1 cellular context compared by ENCODE assay signal in the genomic region with DNA sequence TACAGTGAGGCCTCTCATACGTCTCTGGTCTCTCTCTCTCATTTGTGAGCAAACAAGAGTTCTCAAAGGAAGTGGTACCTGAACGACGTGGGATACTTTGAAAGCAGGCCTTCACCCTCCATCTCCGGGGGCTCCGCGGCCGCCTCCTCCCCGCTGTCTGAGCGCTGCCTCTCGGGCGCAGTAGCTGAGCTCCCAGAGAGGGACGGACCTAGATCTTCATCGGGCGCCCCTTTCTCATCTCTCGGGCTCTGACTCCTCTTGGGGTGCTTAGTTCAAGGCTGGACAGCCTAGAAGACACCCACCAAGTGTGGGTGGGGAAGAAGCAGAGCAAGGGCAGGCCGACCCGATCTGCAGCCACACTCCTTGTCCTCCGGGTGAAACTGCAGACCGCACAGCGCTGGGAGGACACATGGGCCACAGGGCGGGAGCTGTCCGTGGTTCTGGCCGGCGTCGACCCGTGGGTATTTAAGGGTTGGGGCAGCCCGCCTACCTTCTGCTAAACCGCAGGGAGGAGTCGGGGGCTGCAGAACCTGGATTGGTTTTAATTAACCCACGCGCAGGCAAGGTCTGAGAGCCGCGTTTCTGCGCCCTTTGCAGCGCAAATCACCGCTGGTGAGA.
TF ChIP-seq lines count a peak whose summit lies in the region.

No MANE protein-coding gene starts in this region.

TF ChIP-seq in HepG2, 621 proteins besides CTCF, POLR2A, EP300 and RAD21 (continued from another document and continues in another):
- TF ChIP-seq, protein P1, sequence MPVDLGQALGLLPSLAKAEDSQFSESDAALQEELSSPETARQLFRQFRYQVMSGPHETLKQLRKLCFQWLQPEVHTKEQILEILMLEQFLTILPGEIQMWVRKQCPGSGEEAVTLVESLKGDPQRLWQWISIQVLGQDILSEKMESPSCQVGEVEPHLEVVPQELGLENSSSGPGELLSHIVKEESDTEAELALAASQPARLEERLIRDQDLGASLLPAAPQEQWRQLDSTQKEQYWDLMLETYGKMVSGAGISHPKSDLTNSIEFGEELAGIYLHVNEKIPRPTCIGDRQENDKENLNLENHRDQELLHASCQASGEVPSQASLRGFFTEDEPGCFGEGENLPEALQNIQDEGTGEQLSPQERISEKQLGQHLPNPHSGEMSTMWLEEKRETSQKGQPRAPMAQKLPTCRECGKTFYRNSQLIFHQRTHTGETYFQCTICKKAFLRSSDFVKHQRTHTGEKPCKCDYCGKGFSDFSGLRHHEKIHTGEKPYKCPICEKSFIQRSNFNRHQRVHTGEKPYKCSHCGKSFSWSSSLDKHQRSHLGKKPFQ (CRISPR knock-in tag; IDR thresholded peaks at IDR 0.05; ENCODE audit: insufficient replicate concordance), result peak; percentile 52
- TF ChIP-seq, protein P2, sequence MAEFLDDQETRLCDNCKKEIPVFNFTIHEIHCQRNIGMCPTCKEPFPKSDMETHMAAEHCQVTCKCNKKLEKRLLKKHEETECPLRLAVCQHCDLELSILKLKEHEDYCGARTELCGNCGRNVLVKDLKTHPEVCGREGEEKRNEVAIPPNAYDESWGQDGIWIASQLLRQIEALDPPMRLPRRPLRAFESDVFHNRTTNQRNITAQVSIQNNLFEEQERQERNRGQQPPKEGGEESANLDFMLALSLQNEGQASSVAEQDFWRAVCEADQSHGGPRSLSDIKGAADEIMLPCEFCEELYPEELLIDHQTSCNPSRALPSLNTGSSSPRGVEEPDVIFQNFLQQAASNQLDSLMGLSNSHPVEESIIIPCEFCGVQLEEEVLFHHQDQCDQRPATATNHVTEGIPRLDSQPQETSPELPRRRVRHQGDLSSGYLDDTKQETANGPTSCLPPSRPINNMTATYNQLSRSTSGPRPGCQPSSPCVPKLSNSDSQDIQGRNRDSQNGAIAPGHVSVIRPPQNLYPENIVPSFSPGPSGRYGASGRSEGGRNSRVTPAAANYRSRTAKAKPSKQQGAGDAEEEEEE (CRISPR knock-in tag; IDR thresholded peaks at IDR 0.05; ENCODE audit: borderline replicate concordance), result no peak
- no peak for TF ChIP-seq BRD4 (CRISPR knock-in tag; IDR thresholded peaks at IDR 0.05)
- no peak; the same call in 1 of the 2 replicates for TF ChIP-seq ZNF367 (CRISPR knock-in tag; IDR thresholded peaks at IDR 0.05; ENCODE audit: borderline replicate concordance)
- TF ChIP-seq ZNF678 (CRISPR knock-in tag; IDR thresholded peaks at IDR 0.05), result no peak
- TF ChIP-seq, protein P3, sequence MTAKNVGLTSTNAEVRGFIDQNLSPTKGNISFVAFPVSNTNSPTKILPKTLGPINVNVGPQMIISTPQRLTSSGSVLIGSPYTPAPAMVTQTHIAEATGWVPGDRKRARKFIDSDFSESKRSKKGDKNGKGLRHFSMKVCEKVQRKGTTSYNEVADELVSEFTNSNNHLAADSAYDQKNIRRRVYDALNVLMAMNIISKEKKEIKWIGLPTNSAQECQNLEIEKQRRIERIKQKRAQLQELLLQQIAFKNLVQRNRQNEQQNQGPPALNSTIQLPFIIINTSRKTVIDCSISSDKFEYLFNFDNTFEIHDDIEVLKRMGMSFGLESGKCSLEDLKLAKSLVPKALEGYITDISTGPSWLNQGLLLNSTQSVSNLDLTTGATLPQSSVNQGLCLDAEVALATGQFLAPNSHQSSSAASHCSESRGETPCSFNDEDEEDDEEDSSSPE (CRISPR knock-in tag; IDR thresholded peaks at IDR 0.05), result no peak
- TF ChIP-seq ZNF3 (CRISPR knock-in tag; IDR thresholded peaks at IDR 0.05), result no peak
- TF ChIP-seq NKX3-1 (CRISPR knock-in tag; IDR thresholded peaks at IDR 0.05), result peak; percentile 50; the same call in 1 of the 2 replicates
- TF ChIP-seq, protein P4, sequence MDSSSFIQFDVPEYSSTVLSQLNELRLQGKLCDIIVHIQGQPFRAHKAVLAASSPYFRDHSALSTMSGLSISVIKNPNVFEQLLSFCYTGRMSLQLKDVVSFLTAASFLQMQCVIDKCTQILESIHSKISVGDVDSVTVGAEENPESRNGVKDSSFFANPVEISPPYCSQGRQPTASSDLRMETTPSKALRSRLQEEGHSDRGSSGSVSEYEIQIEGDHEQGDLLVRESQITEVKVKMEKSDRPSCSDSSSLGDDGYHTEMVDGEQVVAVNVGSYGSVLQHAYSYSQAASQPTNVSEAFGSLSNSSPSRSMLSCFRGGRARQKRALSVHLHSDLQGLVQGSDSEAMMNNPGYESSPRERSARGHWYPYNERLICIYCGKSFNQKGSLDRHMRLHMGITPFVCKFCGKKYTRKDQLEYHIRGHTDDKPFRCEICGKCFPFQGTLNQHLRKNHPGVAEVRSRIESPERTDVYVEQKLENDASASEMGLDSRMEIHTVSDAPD (CRISPR knock-in tag; IDR thresholded peaks at IDR 0.05), result no peak
- TF ChIP-seq PHF21A (CRISPR knock-in tag; IDR thresholded peaks at IDR 0.05), result no peak
- TF ChIP-seq POGZ (CRISPR knock-in tag; IDR thresholded peaks at IDR 0.05), result no peak
- TF ChIP-seq, protein P5, sequence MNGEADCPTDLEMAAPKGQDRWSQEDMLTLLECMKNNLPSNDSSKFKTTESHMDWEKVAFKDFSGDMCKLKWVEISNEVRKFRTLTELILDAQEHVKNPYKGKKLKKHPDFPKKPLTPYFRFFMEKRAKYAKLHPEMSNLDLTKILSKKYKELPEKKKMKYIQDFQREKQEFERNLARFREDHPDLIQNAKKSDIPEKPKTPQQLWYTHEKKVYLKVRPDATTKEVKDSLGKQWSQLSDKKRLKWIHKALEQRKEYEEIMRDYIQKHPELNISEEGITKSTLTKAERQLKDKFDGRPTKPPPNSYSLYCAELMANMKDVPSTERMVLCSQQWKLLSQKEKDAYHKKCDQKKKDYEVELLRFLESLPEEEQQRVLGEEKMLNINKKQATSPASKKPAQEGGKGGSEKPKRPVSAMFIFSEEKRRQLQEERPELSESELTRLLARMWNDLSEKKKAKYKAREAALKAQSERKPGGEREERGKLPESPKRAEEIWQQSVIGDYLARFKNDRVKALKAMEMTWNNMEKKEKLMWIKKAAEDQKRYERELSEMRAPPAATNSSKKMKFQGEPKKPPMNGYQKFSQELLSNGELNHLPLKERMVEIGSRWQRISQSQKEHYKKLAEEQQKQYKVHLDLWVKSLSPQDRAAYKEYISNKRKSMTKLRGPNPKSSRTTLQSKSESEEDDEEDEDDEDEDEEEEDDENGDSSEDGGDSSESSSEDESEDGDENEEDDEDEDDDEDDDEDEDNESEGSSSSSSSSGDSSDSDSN (CRISPR knock-in tag; IDR thresholded peaks at IDR 0.05), result no peak
- 0 out of 2 replicates have a peak, but pooled peaks have one; percentile 48 for TF ChIP-seq ZNF160 (CRISPR knock-in tag; IDR thresholded peaks at IDR 0.05)
- TF ChIP-seq SPEN (CRISPR knock-in tag; IDR thresholded peaks at IDR 0.05; ENCODE audit: low read depth), result peak; percentile 58
- no peak for TF ChIP-seq NR2F2 (IDR thresholded peaks at IDR 0.05; ENCODE audit: borderline replicate concordance, low read depth)
- TF ChIP-seq CAMTA2 (CRISPR knock-in tag; IDR thresholded peaks at IDR 0.05; ENCODE audit: borderline replicate concordance), result peak; percentile 36; the same call in 1 of the 2 replicates
- TF ChIP-seq ZNF598 (CRISPR knock-in tag; IDR thresholded peaks at IDR 0.05; ENCODE audit: borderline replicate concordance), result 0 out of 2 replicates have a peak, but pooled peaks have one; percentile 53
- no peak for TF ChIP-seq PLRG1 (conservative IDR thresholded peaks at IDR 0.05)
- no peak for TF ChIP-seq SMARCE1 (IDR thresholded peaks at IDR 0.05; ENCODE audit: borderline replicate concordance)
- TF ChIP-seq ZNF629 (CRISPR knock-in tag; conservative IDR thresholded peaks at IDR 0.05), result no peak
- TF ChIP-seq ZNF468 (CRISPR knock-in tag; IDR thresholded peaks at IDR 0.05), result 0 out of 2 replicates have a peak, but pooled peaks have one; percentile 51
- no peak for TF ChIP-seq IRX3 (CRISPR knock-in tag; IDR thresholded peaks at IDR 0.05; ENCODE audit: borderline replicate concordance, low read depth)
- TF ChIP-seq, protein P6, sequence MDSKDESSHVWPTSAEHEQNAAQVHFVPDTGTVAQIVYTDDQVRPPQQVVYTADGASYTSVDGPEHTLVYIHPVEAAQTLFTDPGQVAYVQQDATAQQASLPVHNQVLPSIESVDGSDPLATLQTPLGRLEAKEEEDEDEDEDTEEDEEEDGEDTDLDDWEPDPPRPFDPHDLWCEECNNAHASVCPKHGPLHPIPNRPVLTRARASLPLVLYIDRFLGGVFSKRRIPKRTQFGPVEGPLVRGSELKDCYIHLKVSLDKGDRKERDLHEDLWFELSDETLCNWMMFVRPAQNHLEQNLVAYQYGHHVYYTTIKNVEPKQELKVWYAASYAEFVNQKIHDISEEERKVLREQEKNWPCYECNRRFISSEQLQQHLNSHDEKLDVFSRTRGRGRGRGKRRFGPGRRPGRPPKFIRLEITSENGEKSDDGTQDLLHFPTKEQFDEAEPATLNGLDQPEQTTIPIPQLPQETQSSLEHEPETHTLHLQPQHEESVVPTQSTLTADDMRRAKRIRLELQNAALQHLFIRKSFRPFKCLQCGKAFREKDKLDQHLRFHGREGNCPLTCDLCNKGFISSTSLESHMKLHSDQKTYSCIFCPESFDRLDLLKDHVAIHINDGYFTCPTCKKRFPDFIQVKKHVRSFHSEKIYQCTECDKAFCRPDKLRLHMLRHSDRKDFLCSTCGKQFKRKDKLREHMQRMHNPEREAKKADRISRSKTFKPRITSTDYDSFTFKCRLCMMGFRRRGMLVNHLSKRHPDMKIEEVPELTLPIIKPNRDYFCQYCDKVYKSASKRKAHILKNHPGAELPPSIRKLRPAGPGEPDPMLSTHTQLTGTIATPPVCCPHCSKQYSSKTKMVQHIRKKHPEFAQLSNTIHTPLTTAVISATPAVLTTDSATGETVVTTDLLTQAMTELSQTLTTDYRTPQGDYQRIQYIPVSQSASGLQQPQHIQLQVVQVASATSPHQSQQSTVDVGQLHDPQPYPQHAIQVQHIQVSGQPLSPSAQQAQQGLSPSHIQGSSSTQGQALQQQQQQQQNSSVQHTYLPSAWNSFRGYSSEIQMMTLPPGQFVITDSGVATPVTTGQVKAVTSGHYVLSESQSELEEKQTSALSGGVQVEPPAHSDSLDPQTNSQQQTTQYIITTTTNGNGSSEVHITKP (CRISPR knock-in tag; IDR thresholded peaks at IDR 0.05; ENCODE audit: low read depth), result no peak
- TF ChIP-seq ZNF33B (CRISPR knock-in tag; IDR thresholded peaks at IDR 0.05), result 0 out of 2 replicates have a peak, but pooled peaks have one; percentile 46
- TF ChIP-seq, protein P7, sequence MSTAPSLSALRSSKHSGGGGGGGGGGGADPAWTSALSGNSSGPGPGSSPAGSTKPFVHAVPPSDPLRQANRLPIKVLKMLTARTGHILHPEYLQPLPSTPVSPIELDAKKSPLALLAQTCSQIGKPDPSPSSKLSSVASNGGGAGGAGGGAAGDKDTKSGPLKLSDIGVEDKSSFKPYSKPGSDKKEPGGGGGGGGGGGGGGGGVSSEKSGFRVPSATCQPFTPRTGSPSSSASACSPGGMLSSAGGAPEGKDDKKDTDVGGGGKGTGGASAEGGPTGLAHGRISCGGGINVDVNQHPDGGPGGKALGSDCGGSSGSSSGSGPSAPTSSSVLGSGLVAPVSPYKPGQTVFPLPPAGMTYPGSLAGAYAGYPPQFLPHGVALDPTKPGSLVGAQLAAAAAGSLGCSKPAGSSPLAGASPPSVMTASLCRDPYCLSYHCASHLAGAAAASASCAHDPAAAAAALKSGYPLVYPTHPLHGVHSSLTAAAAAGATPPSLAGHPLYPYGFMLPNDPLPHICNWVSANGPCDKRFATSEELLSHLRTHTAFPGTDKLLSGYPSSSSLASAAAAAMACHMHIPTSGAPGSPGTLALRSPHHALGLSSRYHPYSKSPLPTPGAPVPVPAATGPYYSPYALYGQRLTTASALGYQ (CRISPR knock-in tag; IDR thresholded peaks at IDR 0.05), result no peak
- TF ChIP-seq FOSL2 (CRISPR knock-in tag; IDR thresholded peaks at IDR 0.05), result peak; percentile 47
- TF ChIP-seq THYN1 (CRISPR knock-in tag; IDR thresholded peaks at IDR 0.05; ENCODE audit: borderline replicate concordance, low read depth), result no peak
- TF ChIP-seq MTA1 (CRISPR knock-in tag; IDR thresholded peaks at IDR 0.05; ENCODE audit: borderline replicate concordance), result no peak
- TF ChIP-seq ZNF138 (CRISPR knock-in tag; IDR thresholded peaks at IDR 0.05; ENCODE audit: low read depth), result 0 out of 2 replicates have a peak, but pooled peaks have one; percentile 52
- no peak for TF ChIP-seq ZFP82 (CRISPR knock-in tag; IDR thresholded peaks at IDR 0.05; ENCODE audit: borderline replicate concordance)
- TF ChIP-seq ZNF24 (IDR thresholded peaks at IDR 0.05), result no peak
- TF ChIP-seq PHF20 (CRISPR knock-in tag; IDR thresholded peaks at IDR 0.05), result no peak
- TF ChIP-seq, protein P8, sequence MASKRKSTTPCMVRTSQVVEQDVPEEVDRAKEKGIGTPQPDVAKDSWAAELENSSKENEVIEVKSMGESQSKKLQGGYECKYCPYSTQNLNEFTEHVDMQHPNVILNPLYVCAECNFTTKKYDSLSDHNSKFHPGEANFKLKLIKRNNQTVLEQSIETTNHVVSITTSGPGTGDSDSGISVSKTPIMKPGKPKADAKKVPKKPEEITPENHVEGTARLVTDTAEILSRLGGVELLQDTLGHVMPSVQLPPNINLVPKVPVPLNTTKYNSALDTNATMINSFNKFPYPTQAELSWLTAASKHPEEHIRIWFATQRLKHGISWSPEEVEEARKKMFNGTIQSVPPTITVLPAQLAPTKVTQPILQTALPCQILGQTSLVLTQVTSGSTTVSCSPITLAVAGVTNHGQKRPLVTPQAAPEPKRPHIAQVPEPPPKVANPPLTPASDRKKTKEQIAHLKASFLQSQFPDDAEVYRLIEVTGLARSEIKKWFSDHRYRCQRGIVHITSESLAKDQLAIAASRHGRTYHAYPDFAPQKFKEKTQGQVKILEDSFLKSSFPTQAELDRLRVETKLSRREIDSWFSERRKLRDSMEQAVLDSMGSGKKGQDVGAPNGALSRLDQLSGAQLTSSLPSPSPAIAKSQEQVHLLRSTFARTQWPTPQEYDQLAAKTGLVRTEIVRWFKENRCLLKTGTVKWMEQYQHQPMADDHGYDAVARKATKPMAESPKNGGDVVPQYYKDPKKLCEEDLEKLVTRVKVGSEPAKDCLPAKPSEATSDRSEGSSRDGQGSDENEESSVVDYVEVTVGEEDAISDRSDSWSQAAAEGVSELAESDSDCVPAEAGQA (IDR thresholded peaks at IDR 0.05; ENCODE audit: low read depth), result no peak
- TF ChIP-seq, protein P8 (CRISPR knock-in tag; IDR thresholded peaks at IDR 0.05; ENCODE audit: borderline replicate concordance), result no peak
- TF ChIP-seq, protein P9, sequence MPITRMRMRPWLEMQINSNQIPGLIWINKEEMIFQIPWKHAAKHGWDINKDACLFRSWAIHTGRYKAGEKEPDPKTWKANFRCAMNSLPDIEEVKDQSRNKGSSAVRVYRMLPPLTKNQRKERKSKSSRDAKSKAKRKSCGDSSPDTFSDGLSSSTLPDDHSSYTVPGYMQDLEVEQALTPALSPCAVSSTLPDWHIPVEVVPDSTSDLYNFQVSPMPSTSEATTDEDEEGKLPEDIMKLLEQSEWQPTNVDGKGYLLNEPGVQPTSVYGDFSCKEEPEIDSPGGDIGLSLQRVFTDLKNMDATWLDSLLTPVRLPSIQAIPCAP (CRISPR knock-in tag; IDR thresholded peaks at IDR 0.05; ENCODE audit: low read depth), result no peak
